29 cellular contexts compared by ENCODE assay signal in genomic region chr15:95127356-95127755, GRCh38.
DNase-seq lines count a peak whose midpoint lies in the region; ATAC-seq and TF ChIP-seq lines count a peak whose summit lies in the region.
"Had no signal": no experiment of that assay in that cellular context is flagged by ENCODE, and none has a peak within 500 bp of the region (broad histone marks: within the 10 kb centered on the region; RNA-seq: fewer than 3 reads in every experiment).

No MANE protein-coding gene starts in this region.

- H3K27me3 ChIP-seq in adipocyte (replicated peaks; ENCODE audit: control insufficient read depth, insufficient read depth, low read length) (no peaks in the 10 kb centered on the region), smooth muscle cell (ENCODE audit: low read depth) (no peaks in the 10 kb centered on the region), stomach (no peaks in the 10 kb centered on the region), ovary (no peaks in the 10 kb centered on the region)
- H3K27me3 ChIP-seq: adrenal gland, foreskin keratinocyte, right atrium auricular region, upper lobe of left lung had no signal

- TF ChIP-seq CTCF in smooth muscle cell (IDR thresholded peaks at IDR 0.05; ENCODE audit: borderline replicate concordance, insufficient read depth, poor library complexity, severe bottlenecking) = no peak
- TF ChIP-seq CTCF in stomach (IDR thresholded peaks at IDR 0.05) = no peak
- TF ChIP-seq CTCF in ovary (IDR thresholded peaks at IDR 0.05) = no peak

- TF ChIP-seq EP300 in stomach (IDR thresholded peaks at IDR 0.05) (no peak), ovary (IDR thresholded peaks at IDR 0.05) (no peak)

- H3K4me3 ChIP-seq in adipocyte (ENCODE audit: low read length) (no peak overlapping the region), smooth muscle cell (no peak overlapping the region), stomach (no peak overlapping the region), ovary (no peak overlapping the region)
- H3K4me3 ChIP-seq: adrenal gland, right atrium auricular region, upper lobe of left lung had no signal

- no peaks in the 10 kb centered on the region for H3K79me2 ChIP-seq in smooth muscle cell (ENCODE audit: low read depth)

- no peaks in the 10 kb centered on the region for H3K36me3 ChIP-seq in adipocyte (ENCODE audit: control insufficient read depth, insufficient read depth, low read length, severe bottlenecking)
- H3K36me3 ChIP-seq in smooth muscle cell (ENCODE audit: low read depth) = no peaks in the 10 kb centered on the region
- H3K36me3 ChIP-seq in stomach = no peaks in the 10 kb centered on the region
- H3K36me3 ChIP-seq in ovary = no peaks in the 10 kb centered on the region
- H3K36me3 ChIP-seq: adrenal gland, right atrium auricular region, upper lobe of left lung had no signal

- WGBS in smooth muscle cell (ENCODE audit: low lambda C conversion rate) = 23% methylated on average over 3 of the region's 3 CpGs
- WGBS in stomach, 5 donors = 60 to 83% (median 77%) methylated on average over 3 of the region's 3 CpGs
- 86 to 90% (median 89%) methylated on average over 3 of the region's 3 CpGs for WGBS in ovary, 3 donors

- H3K27ac ChIP-seq in smooth muscle cell (ENCODE audit: low read depth) (peak overlapping the region; percentile 48), stomach (no peak overlapping the region), ovary (no peak overlapping the region)
- H3K27ac ChIP-seq: adrenal gland, C4-2B, foreskin keratinocyte, HL-60, right atrium auricular region, upper lobe of left lung had no signal

- H3K4me1 ChIP-seq in adipocyte (ENCODE audit: control insufficient read depth, insufficient read depth, low read length) (peaks cover 16% of the 10 kb centered on the region), smooth muscle cell (ENCODE audit: low read depth) (peaks cover 14% of the 10 kb centered on the region), stomach (peaks cover 0 to 13% (median 2%) of the 10 kb centered on the region in 4 donors), ovary (ENCODE audit: insufficient read depth) (no peaks in the 10 kb centered on the region)
- H3K4me1 ChIP-seq: adrenal gland, Caco-2 had no signal

- no peaks in the 10 kb centered on the region for H4K20me1 ChIP-seq in smooth muscle cell (ENCODE audit: low read depth)

- H3K4me2 ChIP-seq in smooth muscle cell = peak overlapping the region; percentile 62

- ATAC-seq in GM19023 (IDR thresholded peaks at IDR 0.05; ENCODE audit: unreplicated experiment) = no peak
- ATAC-seq: esophagus mucosa, foreskin keratinocyte, PC-3 had no signal

- H2AFZ ChIP-seq in smooth muscle cell (ENCODE audit: low read depth) = no peak overlapping the region

- DNase-seq in HCEC 1CT (peak; percentile 77), adipocyte (ENCODE audit: low read depth) (peak; percentile 63), glomerular visceral epithelial cell (ENCODE audit: extremely low spot score) (peak; percentile 38), smooth muscle cell (lab: John Stamatoyannopoulos, UW; ENCODE audit: unreplicated experiment) (no peak), stomach (no peak), ovary (no peak)
- DNase-seq: activated CD4-positive, alpha-beta T cell treated with anti-CD3 and anti-CD28 coated beads for 4 hours; activated CD8-positive, alpha-beta memory T cell treated with anti-CD3 and anti-CD28 coated beads for 24 hours; activated T-cell treated with anti-CD3 and anti-CD28 coated beads, Interleukin-2, amount 50 U/mL, for 1 hour; adrenal gland; Caco-2; DND-41; effector memory CD4-positive, alpha-beta T cell; foreskin keratinocyte; naive B cell; NCI-H1048; NCI-H1694 treated with DMSO at 0.1 percent for 48 hours; NCI-H2171 treated with DMSO at 0.1 percent for 48 hours; NCI-H524; PC-3; SHP77; stimulated activated CD4-positive, alpha-beta T cell treated with anti-CD3 and anti-CD28 coated beads, Interleukin-12 subunit alpha, Interleukin-12 subunit beta, amount 100 ng/mL, for 4 hours; stimulated activated CD4-positive, alpha-beta T cell treated with anti-CD3 and anti-CD28 coated beads, Interleukin-4, amount 100 ng/mL, for 1 hour; upper lobe of left lung had no signal

- no peaks in the 10 kb centered on the region for H3F3A ChIP-seq in smooth muscle cell (ENCODE audit: low read depth)

- no peak overlapping the region for H3K9ac ChIP-seq in adipocyte (ENCODE audit: low read length)
- no peak overlapping the region for H3K9ac ChIP-seq in smooth muscle cell (ENCODE audit: low read depth)

- intact Hi-C loops in stomach (cut with DNase I; ENCODE audit: low total_unique reads) = no loop called here
- intact Hi-C loops in ovary (cut with DNase I) = no loop called here

- H3K9me3 ChIP-seq in adipocyte (ENCODE audit: control insufficient read depth, low read length) (no peaks in the 10 kb centered on the region), smooth muscle cell (replicated peaks; ENCODE audit: low read depth) (no peaks in the 10 kb centered on the region), stomach (no peaks in the 10 kb centered on the region), ovary (no peaks in the 10 kb centered on the region)
- H3K9me3 ChIP-seq: adrenal gland, Caco-2, right atrium auricular region, upper lobe of left lung had no signal

- TF ChIP-seq POLR2A in stomach (IDR thresholded peaks at IDR 0.05) (no peak), ovary (IDR thresholded peaks at IDR 0.05) (no peak)

Comparison
In these comparisons a context has a peak if more than half of its experiments do, and no peak if none do; other contexts are left out.
1. DNase-seq: peak in HCEC 1CT (single experiment), adipocyte (single experiment) and glomerular visceral epithelial cell (single experiment); none in smooth muscle cell (single experiment), stomach (single experiment) and ovary (0 of 5).